8 cellular contexts compared by ENCODE assay signal in the genomic region with DNA sequence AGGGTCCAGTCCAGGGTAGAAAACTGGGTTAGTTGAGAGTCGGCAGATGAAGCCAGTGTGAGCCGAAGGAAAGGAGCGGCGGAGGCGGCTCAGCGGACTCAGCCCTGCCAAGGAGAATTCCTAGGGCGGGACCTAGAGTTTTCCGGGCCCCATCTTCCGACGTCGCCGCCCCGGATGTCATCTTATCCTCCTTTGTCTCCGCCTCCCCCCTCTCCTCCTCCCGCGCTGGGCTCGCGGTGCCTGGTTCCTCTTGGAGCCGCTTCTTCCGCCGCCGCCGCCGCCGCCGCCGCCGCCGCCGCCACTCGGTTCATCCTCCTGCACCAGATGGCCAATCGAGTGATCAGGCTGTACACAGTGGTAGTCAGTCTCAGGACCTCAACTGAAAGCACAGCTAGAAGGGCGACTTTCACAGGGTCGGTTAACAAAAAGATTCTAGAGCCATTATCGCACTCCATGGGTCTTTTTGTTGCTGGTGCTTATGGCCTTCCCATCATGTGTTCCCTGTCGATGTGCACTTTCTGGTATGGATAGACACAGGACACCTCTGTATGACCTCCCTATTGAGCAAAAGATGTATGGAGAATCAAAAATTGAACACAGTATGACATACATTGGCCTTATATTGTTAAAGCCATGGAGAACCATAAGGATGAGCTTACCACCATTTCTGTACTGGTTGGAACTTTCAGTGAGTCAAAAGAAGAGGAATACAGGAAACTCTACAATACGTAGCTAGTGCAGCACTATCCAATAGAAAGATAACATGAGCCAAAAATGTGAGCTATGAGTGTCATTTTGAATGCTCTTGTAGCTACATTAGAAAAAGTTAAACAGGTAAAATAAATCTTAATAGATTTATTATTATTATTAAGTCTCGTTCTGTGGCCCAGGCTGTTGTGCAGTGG. TPM values are rescaled to one million over a fixed set of nuclear protein-coding genes. Genes with fewer than 3 reads are reported as not detected.
DNase-seq lines count a peak whose midpoint lies in the region; ATAC-seq, FAIRE-seq and TF ChIP-seq lines count a peak whose summit lies in the region.

No MANE protein-coding gene starts in this region.

- H3K4me2 ChIP-seq in HepG2 (ENCODE audit: low read depth, low read length): peak overlapping the region; percentile 82

- peak overlapping the region; percentile 77 for H3K4me3 Mint-ChIP-seq in activated CD4-positive, alpha-beta T cell treated with anti-CD3 and anti-CD28 coated beads, Interleukin-2, amount 10 ng/mL, durations not matched to agents 7 days and 5 days
- H3K4me3 Mint-ChIP-seq in dendritic cell treated with granulocyte-macrophage colony-stimulating factor and Interleukin-4, amounts not matched to agents 40 ng/mL and 50 ng/mL, for 4 days: peak overlapping the region; percentile 64

- peaks cover 2% of the 10 kb centered on the region for H3K27me3 Mint-ChIP-seq in activated CD4-positive, alpha-beta T cell treated with anti-CD3 and anti-CD28 coated beads, Interleukin-2, amount 10 ng/mL, durations not matched to agents 7 days and 5 days
- no peaks in the 10 kb centered on the region for H3K27me3 Mint-ChIP-seq in dendritic cell treated with granulocyte-macrophage colony-stimulating factor and Interleukin-4, amounts not matched to agents 40 ng/mL and 50 ng/mL, for 4 days

- H3K9me3 Mint-ChIP-seq in activated CD4-positive, alpha-beta T cell treated with anti-CD3 and anti-CD28 coated beads, Interleukin-2, amount 10 ng/mL, durations not matched to agents 7 days and 5 days: no peaks in the 10 kb centered on the region
- no peaks in the 10 kb centered on the region for H3K9me3 Mint-ChIP-seq in dendritic cell treated with granulocyte-macrophage colony-stimulating factor and Interleukin-4, amounts not matched to agents 40 ng/mL and 50 ng/mL, for 4 days

- peak overlapping the region; percentile 57 for H3K9ac ChIP-seq in HepG2 (ENCODE audit: insufficient read depth, low read depth, low read length)

- peak; percentile 90 for ATAC-seq in GM19372 (IDR thresholded peaks at IDR 0.05; ENCODE audit: low read depth, unreplicated experiment)
- peak; percentile 54 for ATAC-seq in HG03469 (IDR thresholded peaks at IDR 0.05; ENCODE audit: unreplicated experiment)
- ATAC-seq in HepG2: peak; percentile 97

- no peak overlapping the region for H2AFZ ChIP-seq in HepG2 (ENCODE audit: low read length)

- TF ChIP-seq CTCF in HepG2 (CRISPR knock-in tag; IDR thresholded peaks at IDR 0.05): no peak

- intact Hi-C loops in dendritic cell treated with granulocyte-macrophage colony-stimulating factor and Interleukin-4, amounts not matched to agents 40 ng/mL and 50 ng/mL, for 4 days (cut with micrococcal nuclease): loop anchor here (5.0 kb wide), 1 partner anchor 33 kb away; the partner anchor contains the start of gene THOC2
- intact Hi-C loops in HepG2 (cut with micrococcal nuclease; ENCODE audit: unreplicated experiment): no loop called here

- H3K79me2 ChIP-seq in HepG2 (ENCODE audit: insufficient read depth, low read length): no peaks in the 10 kb centered on the region

- CTCF ChIA-PET in activated CD4-positive, alpha-beta T cell treated with anti-CD3 and anti-CD28 coated beads, Interleukin-2, amount 10 ng/mL, durations not matched to agents 7 days and 5 days (lab: Charles Lee): interaction anchor here (1.1 kb wide), 1 partner anchor 13 kb away, joined by 4 read pairs; no protein-coding TSS in a partner anchor
- CTCF ChIA-PET in HepG2 (lab: Yijun Ruan, JAX; ENCODE audit: low intra/inter-chr PET ratio, low total read pairs): no interaction called here

- TF ChIP-seq POLR2A in HepG2 (IDR thresholded peaks at IDR 0.05; ENCODE audit: insufficient read depth in 1 of 2, low read depth in 2 of 2, low read length in 2 of 2): peak in 1 of 2 experiments; percentile 43; a peak in 1 of 4 replicates

- H3K9me3 ChIP-seq in HepG2 (ENCODE audit: low read length): no peaks in the 10 kb centered on the region

- DNase-seq in C1 segment of cervical spinal cord (lab: John Stamatoyannopoulos, UW) (peak in 13 of 14 donors; percentile 13 to 75 (median 54)), NCI-H524 treated with DMSO at 0.1 percent for 48 hours (lab: John Stamatoyannopoulos, UW) (peak; percentile 66), HepG2 (ENCODE audit: low spot score) (no peak)
- DNase-seq in activated CD4-positive, alpha-beta T cell treated with anti-CD3 and anti-CD28 coated beads, Interleukin-2, amount 10 ng/mL, durations not matched to agents 7 days and 5 days: peak; percentile 52
- DNase-seq in stimulated activated CD4-positive, alpha-beta T cell treated with anti-CD3 and anti-CD28 coated beads, Interleukin-4, amount 100 ng/mL, for 1 hour: peak; percentile 62

- TF ChIP-seq RAD21 in HepG2 (CRISPR knock-in tag; IDR thresholded peaks at IDR 0.05): no peak

- POLR2A ChIA-PET in activated CD4-positive, alpha-beta T cell treated with anti-CD3 and anti-CD28 coated beads, Interleukin-2, amount 10 ng/mL, durations not matched to agents 7 days and 5 days (lab: Charles Lee): no interaction called here
- POLR2A ChIA-PET in HepG2 (lab: Yijun Ruan, JAX): interaction anchor here (1.1 kb wide), 1 partner anchor 12 kb away, joined by 3 read pairs; no protein-coding TSS in a partner anchor

- no peaks in the 10 kb centered on the region for H3K4me1 ChIP-seq in HepG2 (ENCODE audit: insufficient read depth, low read length)

- H3K4me1 Mint-ChIP-seq in activated CD4-positive, alpha-beta T cell treated with anti-CD3 and anti-CD28 coated beads, Interleukin-2, amount 10 ng/mL, durations not matched to agents 7 days and 5 days: peaks cover 9% of the 10 kb centered on the region
- H3K4me1 Mint-ChIP-seq in dendritic cell treated with granulocyte-macrophage colony-stimulating factor and Interleukin-4, amounts not matched to agents 40 ng/mL and 50 ng/mL, for 4 days (ENCODE audit: low read depth): peaks cover 5% of the 10 kb centered on the region

- in situ Hi-C loops in HepG2 (cut with HindIII; ENCODE audit: extremely low pct_ligation_motif_present, low pct_unique_long_range_greater_than_20kb): no loop called here

- H3K27ac Mint-ChIP-seq in activated CD4-positive, alpha-beta T cell treated with anti-CD3 and anti-CD28 coated beads, Interleukin-2, amount 10 ng/mL, durations not matched to agents 7 days and 5 days: no peak overlapping the region
- H3K27ac Mint-ChIP-seq in dendritic cell treated with granulocyte-macrophage colony-stimulating factor and Interleukin-4, amounts not matched to agents 40 ng/mL and 50 ng/mL, for 4 days: peak overlapping the region; percentile 63

- peak; percentile 50 for FAIRE-seq in HepG2 (lab: Jason Lieb, UNC)

- peak overlapping the region; percentile 48 to 66 (median 56); a peak in 5 of 6 replicates for H3K4me3 ChIP-seq in HepG2 (replicated peaks in 1 of 3; ENCODE audit: insufficient read depth in 1 of 3, low read depth in 2 of 3, low read length in 3 of 3)

- no peak overlapping the region for H3K27ac ChIP-seq in HepG2 (ENCODE audit: extremely low read length, insufficient read depth, low read length)

- no peaks in the 10 kb centered on the region for H4K20me1 ChIP-seq in HepG2 (ENCODE audit: insufficient read depth, low read length)

- no peaks in the 10 kb centered on the region for H3K36me3 ChIP-seq in HepG2 (replicated peaks in 1 of 2; ENCODE audit: control insufficient read depth in 1 of 2, insufficient read depth in 2 of 2, low read length in 2 of 2)

- no peak for TF ChIP-seq EP300 in HepG2 (IDR thresholded peaks at IDR 0.05; ENCODE audit: low read depth in 2 of 2, low read length in 2 of 2)
- TF ChIP-seq EP300 in HepG2 (CRISPR knock-in tag; IDR thresholded peaks at IDR 0.05; ENCODE audit: borderline replicate concordance): no peak

- H3K36me3 Mint-ChIP-seq in activated CD4-positive, alpha-beta T cell treated with anti-CD3 and anti-CD28 coated beads, Interleukin-2, amount 10 ng/mL, durations not matched to agents 7 days and 5 days (ENCODE audit: low read depth): no peaks in the 10 kb centered on the region
- H3K36me3 Mint-ChIP-seq in dendritic cell treated with granulocyte-macrophage colony-stimulating factor and Interleukin-4, amounts not matched to agents 40 ng/mL and 50 ng/mL, for 4 days (ENCODE audit: low read depth): no peaks in the 10 kb centered on the region

- H3K27me3 ChIP-seq in HepG2 (ENCODE audit: control insufficient read depth in 1 of 2, insufficient read depth in 2 of 2, low read length in 2 of 2): no peaks in the 10 kb centered on the region

- no TSS peak for BruUV-seq in HepG2 (replicated peaks; lab: Mats Ljungman, UMichigan)

- WGBS in HepG2 (ENCODE audit: low lambda C conversion rate): 11% methylated on average over 13 of the region's 38 CpGs

RNA-seq across cellular contexts. Expression of gene THOC2, which starts 32.4 kb away (rescaled TPM):
- total RNA-seq in activated CD4-positive, alpha-beta T cell treated with anti-CD3 and anti-CD28 coated beads, Interleukin-2, amount 10 ng/mL, durations not matched to agents 7 days and 5 days: 10 to 100 TPM; 81.8 to 86.5 TPM
- 87.1 and 132 TPM in 2 replicates for total RNA-seq in HepG2 (2016; rRNA removed; fragmentation: Illumina TruSeq; extraction: Trizol)
- 17.9 and 19.0 TPM in 2 replicates for total RNA-seq in HepG2 (2016; cell fraction: cytosol; rRNA removed; fragmentation: Illumina TruSeq; extraction: Trizol; ENCODE audit: low read depth)
- 89.4 and 121 TPM in 2 replicates for total RNA-seq in HepG2 (2016; cell fraction: insoluble cytoplasmic fraction; rRNA removed; fragmentation: Illumina TruSeq; extraction: Trizol)
- 19.6 and 23.7 TPM in 2 replicates for total RNA-seq in HepG2 (2016; cell fraction: membrane; rRNA removed; fragmentation: Illumina TruSeq; extraction: Trizol)
- 149 TPM in 2 replicates for total RNA-seq in HepG2 (2016; cell fraction: nucleus; rRNA removed; fragmentation: Illumina TruSeq; extraction: Trizol)
- 79.6 and 101 TPM in 2 replicates for polyA plus RNA-seq in HepG2 (2011; rRNA removed)
- 22.1 and 35.2 TPM in 2 replicates for polyA plus RNA-seq in HepG2 (2011; cell fraction: cytosol; rRNA removed)
- polyA plus RNA-seq in HepG2 (2011; cell fraction: nucleus; rRNA removed): 135 and 163 TPM in 2 replicates
- polyA plus RNA-seq in HepG2 (2012): 50.9 and 69.8 TPM in 2 replicates
- polyA plus RNA-seq in HepG2 (2016; cell fraction: cytosol; fragmentation: Illumina TruSeq; extraction: Trizol; ENCODE audit: low read depth): 1.8 and 2.0 TPM in 2 replicates
- 88.5 and 93.2 TPM in 2 replicates for polyA plus RNA-seq in HepG2 (2016; cell fraction: insoluble cytoplasmic fraction; fragmentation: Illumina TruSeq; extraction: Trizol; ENCODE audit: low read depth)
- 5.9 and 6.2 TPM in 2 replicates for polyA plus RNA-seq in HepG2 (2016; cell fraction: membrane; fragmentation: Illumina TruSeq; extraction: Trizol; ENCODE audit: low read depth)
- 129 and 143 TPM in 2 replicates for polyA plus RNA-seq in HepG2 (2016; cell fraction: nucleus; fragmentation: Illumina TruSeq; extraction: Trizol; ENCODE audit: insufficient read depth, low read depth)
- 26.6 and 41.3 TPM in 2 replicates for polyA minus RNA-seq in HepG2 (2011; rRNA and poly(A)+ RNA removed; ENCODE audit: low replicate concordance)
- 30.9 and 32.4 TPM in 2 replicates for polyA minus RNA-seq in HepG2 (2011; cell fraction: cytosol; rRNA and poly(A)+ RNA removed)
- 381 and 407 TPM in 2 replicates for polyA minus RNA-seq in HepG2 (2011; cell fraction: nucleus; rRNA and poly(A)+ RNA removed)
